13 cellular contexts compared by ENCODE assay signal in genomic region chr2:21489050-21489449, GRCh38.
DNase-seq lines count a peak whose midpoint lies in the region; ATAC-seq and TF ChIP-seq lines count a peak whose summit lies in the region.
"Had no signal": no experiment of that assay in that cellular context is flagged by ENCODE, and none has a peak within 500 bp of the region (broad histone marks: within the 10 kb centered on the region; RNA-seq: fewer than 3 reads in every experiment).

No MANE protein-coding gene starts in this region.

- no peak overlapping the region for H2AFZ ChIP-seq in MM.1S (ENCODE audit: low read length)

- H3K36me3 ChIP-seq in MM.1S (replicated peaks; ENCODE audit: insufficient read depth, low read length) (no peaks in the 10 kb centered on the region), SJCRH30 (no peaks in the 10 kb centered on the region)
- H3K36me3 ChIP-seq: BLaER1 had no signal

- H3K9me2 ChIP-seq in MM.1S (replicated peaks; ENCODE audit: insufficient read depth, low read length): no peaks in the 10 kb centered on the region

- no peak overlapping the region for H3K27ac ChIP-seq in MM.1S (ENCODE audit: low read length)
- no peak overlapping the region for H3K27ac ChIP-seq in SJCRH30
- H3K27ac ChIP-seq: BLaER1 had no signal

- H3K27me3 ChIP-seq in MM.1S (replicated peaks; ENCODE audit: insufficient read depth, low read length): no peaks in the 10 kb centered on the region
- no peaks in the 10 kb centered on the region for H3K27me3 ChIP-seq in SJCRH30
- H3K27me3 ChIP-seq: BLaER1 had no signal

- DNase-seq in MM.1S: peak; percentile 63
- no peak for DNase-seq in SJCRH30
- DNase-seq in cerebellum (ENCODE audit: low spot score): no peak
- DNase-seq: 8988T; CD4-positive, alpha-beta memory T cell; DMS79 treated with DMSO at 0.1 percent for 48 hours; GF-D8; H9 had no signal

- H3K9me3 ChIP-seq in MM.1S (replicated peaks; ENCODE audit: insufficient read depth, low read length) (no peaks in the 10 kb centered on the region), SJCRH30 (replicated peaks) (no peaks in the 10 kb centered on the region)

- no peak for TF ChIP-seq CTCF in MM.1S (IDR thresholded peaks at IDR 0.05; ENCODE audit: low read length)

- H3F3A ChIP-seq in MM.1S (ENCODE audit: insufficient read depth, low read length): no peaks in the 10 kb centered on the region

- no peak overlapping the region for H3K9ac ChIP-seq in MM.1S (ENCODE audit: low read length)
- H3K9ac ChIP-seq: BLaER1 had no signal

- H3K4me1 ChIP-seq in MM.1S (ENCODE audit: low read length): peaks cover 5% of the 10 kb centered on the region; the same call in 1 of the 2 replicates
- no peaks in the 10 kb centered on the region for H3K4me1 ChIP-seq in SJCRH30
- H3K4me1 ChIP-seq: BLaER1 had no signal

- ATAC-seq in GM18520 (IDR thresholded peaks at IDR 0.05; ENCODE audit: unreplicated experiment): peak; percentile 42
- peak; percentile 45 for ATAC-seq in HG02852 (IDR thresholded peaks at IDR 0.05; ENCODE audit: unreplicated experiment)
- no peak for ATAC-seq in GM19023 (IDR thresholded peaks at IDR 0.05; ENCODE audit: unreplicated experiment)
- ATAC-seq in GM21360 (IDR thresholded peaks at IDR 0.05; ENCODE audit: unreplicated experiment): no peak

- H3K4me3 ChIP-seq in MM.1S (ENCODE audit: low read length) (no peak overlapping the region), SJCRH30 (no peak overlapping the region)
- H3K4me3 ChIP-seq: BLaER1 had no signal

- no peaks in the 10 kb centered on the region for H4K20me1 ChIP-seq in MM.1S (ENCODE audit: insufficient read depth, low read length)
- H4K20me1 ChIP-seq: BLaER1 had no signal

- peak overlapping the region; percentile 26; the same call in 1 of the 2 replicates for H3K4me2 ChIP-seq in MM.1S (ENCODE audit: low read depth, low read length)
- H3K4me2 ChIP-seq: BLaER1 had no signal

- H3K79me2 ChIP-seq in MM.1S (ENCODE audit: low read length): no peaks in the 10 kb centered on the region

Comparison
In these comparisons a context has a peak if more than half of its experiments do, and no peak if none do; other contexts are left out.
1. ATAC-seq: peak in GM18520 (single experiment) and HG02852 (single experiment); none in GM19023 (single experiment) and GM21360 (single experiment).